ENCODE assay signal across 34 cellular contexts in genomic region chr1:18132707-18133066, GRCh38. TPM values are rescaled to one million over a fixed set of nuclear protein-coding genes. Genes with fewer than 3 reads are reported as not detected.
"Had no signal": no experiment of that assay in that cellular context is flagged by ENCODE, and none has a peak within 500 bp of the region (broad histone marks: within the 10 kb centered on the region; RNA-seq: fewer than 3 reads in every experiment).

No MANE protein-coding gene starts in this region.

- H3K9me3 Mint-ChIP-seq: memory B cell; natural killer cell treated with Interleukin-12 subunit alpha and Interleukin-12 subunit beta and Interleukin-15 and Interleukin-18, amount 100 ng/mL, for 72 hours; neural crest cell; stimulated activated effector memory CD8-positive, alpha-beta T cell treated with anti-CD3 and anti-CD28 coated beads, Interleukin-12 subunit alpha, Interleukin-12 subunit beta, amount 100 ng/mL, for 72 hours had no signal

- DNase-seq: dorsolateral prefrontal cortex; effector CD4-positive, alpha-beta T cell; foreskin keratinocyte; heart left ventricle; immature natural killer cell; islet precursor cell; kidney glomerular epithelial cell; left colon; naive B cell; nucleus accumbens; right cardiac atrium; stimulated activated CD4-positive, alpha-beta T cell treated with anti-CD3 and anti-CD28 coated beads, Interleukin-2, amount 100 ng/mL, for 24 hours; stimulated activated CD4-positive, alpha-beta T cell treated with anti-CD3 and anti-CD28 coated beads, Interleukin-4, amount 100 ng/mL, for 24 hours; stimulated activated naive CD4-positive, alpha-beta T cell treated with Interleukin-2 at 50 U/mL for 16 hours; stomach; thyroid gland; trophoblast cell had no signal

- H3K4me1 Mint-ChIP-seq: immature natural killer cell; memory B cell; naive B cell; stimulated activated effector memory CD8-positive, alpha-beta T cell treated with anti-CD3 and anti-CD28 coated beads, Interleukin-12 subunit alpha, Interleukin-12 subunit beta, amount 100 ng/mL, for 72 hours had no signal

- H3K36me3 ChIP-seq: esophagus muscularis mucosa, gastroesophageal sphincter, heart left ventricle, prostate gland, sigmoid colon, stomach, thyroid gland had no signal

- H3K27ac ChIP-seq: esophagus muscularis mucosa, foreskin keratinocyte, gastroesophageal sphincter, heart left ventricle, hepatocyte, prostate gland, stomach, thyroid gland had no signal

- H3K4me2 ChIP-seq: hepatocyte had no signal

- H3K27ac Mint-ChIP-seq: immature natural killer cell; memory B cell; naive B cell; natural killer cell treated with Interleukin-12 subunit alpha and Interleukin-12 subunit beta and Interleukin-15 and Interleukin-18, amount 100 ng/mL, for 72 hours; stimulated activated effector memory CD8-positive, alpha-beta T cell treated with anti-CD3 and anti-CD28 coated beads, Interleukin-12 subunit alpha, Interleukin-12 subunit beta, amount 100 ng/mL, for 72 hours had no signal

- H3K4me3 ChIP-seq: dorsolateral prefrontal cortex, esophagus muscularis mucosa, gastroesophageal sphincter, heart left ventricle, hepatocyte, lung, prostate gland, stomach, thyroid gland had no signal

- H3K9me3 ChIP-seq: esophagus muscularis mucosa, gastroesophageal sphincter, heart left ventricle, prostate gland, sigmoid colon, stomach, thyroid gland had no signal

- H3K27me3 ChIP-seq: hepatocyte, sigmoid colon, thyroid gland had no signal

- H3K4me3 Mint-ChIP-seq: immature natural killer cell; memory B cell; naive B cell; natural killer cell treated with Interleukin-12 subunit alpha and Interleukin-12 subunit beta and Interleukin-15 and Interleukin-18, amount 100 ng/mL, for 72 hours; neural crest cell; stimulated activated effector memory CD8-positive, alpha-beta T cell treated with anti-CD3 and anti-CD28 coated beads, Interleukin-12 subunit alpha, Interleukin-12 subunit beta, amount 100 ng/mL, for 72 hours had no signal

- H3K36me3 Mint-ChIP-seq: immature natural killer cell; memory B cell; naive B cell; natural killer cell treated with Interleukin-12 subunit alpha and Interleukin-12 subunit beta and Interleukin-15 and Interleukin-18, amount 100 ng/mL, for 72 hours; stimulated activated effector memory CD8-positive, alpha-beta T cell treated with anti-CD3 and anti-CD28 coated beads, Interleukin-12 subunit alpha, Interleukin-12 subunit beta, amount 100 ng/mL, for 72 hours had no signal

- H3K4me1 ChIP-seq: esophagus muscularis mucosa, foreskin keratinocyte, heart left ventricle, prostate gland, thyroid gland had no signal

- H3K79me2 ChIP-seq: hepatocyte had no signal

- H2AFZ ChIP-seq: hepatocyte had no signal

RNA-seq across cellular contexts. Expression of gene IGSF21, which starts 25.1 kb away (rescaled TPM):
- total RNA-seq: endothelial cell of umbilical vein; epithelial cell of proximal tubule; fibroblast of lung; foreskin keratinocyte; hepatocyte; mononuclear cell; natural killer cell treated with Interleukin-12 subunit alpha and Interleukin-12 subunit beta and Interleukin-15 and Interleukin-18, amount 100 ng/mL, for 72 hours; osteocyte; renal cortical epithelial cell; skeletal muscle tissue had no signal
- polyA plus RNA-seq: endothelial cell of umbilical vein, fibroblast of lung, foreskin keratinocyte, hepatocyte, immature natural killer cell had no signal
